In the genomic region with DNA sequence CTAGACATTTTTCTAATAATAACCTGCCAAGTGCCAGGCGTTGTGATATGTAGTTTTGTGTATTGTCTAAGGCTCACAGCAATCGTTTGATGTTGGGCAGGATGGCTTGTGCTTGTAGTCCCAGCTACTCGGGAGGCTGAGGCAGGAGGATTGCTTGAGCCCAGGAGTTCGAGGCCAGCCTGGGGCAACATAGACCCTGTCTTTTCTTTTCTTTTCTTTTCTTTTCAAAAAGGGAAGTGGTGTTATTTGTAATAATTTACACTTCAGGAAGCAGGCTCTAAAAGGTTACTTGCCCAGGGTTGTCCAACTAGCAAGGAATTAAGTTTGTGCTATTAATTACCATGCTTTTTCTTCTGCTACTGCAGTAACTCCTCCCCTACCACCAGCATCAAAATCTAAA, we compare ENCODE assay signal across 1 cellular context.
TF ChIP-seq lines count a peak whose summit lies in the region.

No MANE protein-coding gene starts in this region.

TF ChIP-seq in HCT116, 20 proteins besides CTCF, POLR2A, EP300 and RAD21 (continued from another document):
- TF ChIP-seq, protein P1, sequence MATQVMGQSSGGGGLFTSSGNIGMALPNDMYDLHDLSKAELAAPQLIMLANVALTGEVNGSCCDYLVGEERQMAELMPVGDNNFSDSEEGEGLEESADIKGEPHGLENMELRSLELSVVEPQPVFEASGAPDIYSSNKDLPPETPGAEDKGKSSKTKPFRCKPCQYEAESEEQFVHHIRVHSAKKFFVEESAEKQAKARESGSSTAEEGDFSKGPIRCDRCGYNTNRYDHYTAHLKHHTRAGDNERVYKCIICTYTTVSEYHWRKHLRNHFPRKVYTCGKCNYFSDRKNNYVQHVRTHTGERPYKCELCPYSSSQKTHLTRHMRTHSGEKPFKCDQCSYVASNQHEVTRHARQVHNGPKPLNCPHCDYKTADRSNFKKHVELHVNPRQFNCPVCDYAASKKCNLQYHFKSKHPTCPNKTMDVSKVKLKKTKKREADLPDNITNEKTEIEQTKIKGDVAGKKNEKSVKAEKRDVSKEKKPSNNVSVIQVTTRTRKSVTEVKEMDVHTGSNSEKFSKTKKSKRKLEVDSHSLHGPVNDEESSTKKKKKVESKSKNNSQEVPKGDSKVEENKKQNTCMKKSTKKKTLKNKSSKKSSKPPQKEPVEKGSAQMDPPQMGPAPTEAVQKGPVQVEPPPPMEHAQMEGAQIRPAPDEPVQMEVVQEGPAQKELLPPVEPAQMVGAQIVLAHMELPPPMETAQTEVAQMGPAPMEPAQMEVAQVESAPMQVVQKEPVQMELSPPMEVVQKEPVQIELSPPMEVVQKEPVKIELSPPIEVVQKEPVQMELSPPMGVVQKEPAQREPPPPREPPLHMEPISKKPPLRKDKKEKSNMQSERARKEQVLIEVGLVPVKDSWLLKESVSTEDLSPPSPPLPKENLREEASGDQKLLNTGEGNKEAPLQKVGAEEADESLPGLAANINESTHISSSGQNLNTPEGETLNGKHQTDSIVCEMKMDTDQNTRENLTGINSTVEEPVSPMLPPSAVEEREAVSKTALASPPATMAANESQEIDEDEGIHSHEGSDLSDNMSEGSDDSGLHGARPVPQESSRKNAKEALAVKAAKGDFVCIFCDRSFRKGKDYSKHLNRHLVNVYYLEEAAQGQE (IDR thresholded peaks at IDR 0.05; ENCODE audit: low read depth), result no peak
- TF ChIP-seq SIN3A (IDR thresholded peaks at IDR 0.05; ENCODE audit: low read depth), result no peak
- TF ChIP-seq SRF (IDR thresholded peaks at IDR 0.05; ENCODE audit: low read depth), result no peak
- TF ChIP-seq TCF7L2 (IDR thresholded peaks at IDR 0.05; ENCODE audit: borderline replicate concordance, extremely low read depth, insufficient read depth, insufficient read length), result no peak
- TF ChIP-seq, protein P2, sequence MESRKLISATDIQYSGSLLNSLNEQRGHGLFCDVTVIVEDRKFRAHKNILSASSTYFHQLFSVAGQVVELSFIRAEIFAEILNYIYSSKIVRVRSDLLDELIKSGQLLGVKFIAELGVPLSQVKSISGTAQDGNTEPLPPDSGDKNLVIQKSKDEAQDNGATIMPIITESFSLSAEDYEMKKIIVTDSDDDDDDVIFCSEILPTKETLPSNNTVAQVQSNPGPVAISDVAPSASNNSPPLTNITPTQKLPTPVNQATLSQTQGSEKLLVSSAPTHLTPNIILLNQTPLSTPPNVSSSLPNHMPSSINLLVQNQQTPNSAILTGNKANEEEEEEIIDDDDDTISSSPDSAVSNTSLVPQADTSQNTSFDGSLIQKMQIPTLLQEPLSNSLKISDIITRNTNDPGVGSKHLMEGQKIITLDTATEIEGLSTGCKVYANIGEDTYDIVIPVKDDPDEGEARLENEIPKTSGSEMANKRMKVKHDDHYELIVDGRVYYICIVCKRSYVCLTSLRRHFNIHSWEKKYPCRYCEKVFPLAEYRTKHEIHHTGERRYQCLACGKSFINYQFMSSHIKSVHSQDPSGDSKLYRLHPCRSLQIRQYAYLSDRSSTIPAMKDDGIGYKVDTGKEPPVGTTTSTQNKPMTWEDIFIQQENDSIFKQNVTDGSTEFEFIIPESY (IDR thresholded peaks at IDR 0.05; ENCODE audit: extremely low read depth, insufficient replicate concordance, low read length), result no peak
- no peak for TF ChIP-seq EGR1 (IDR thresholded peaks at IDR 0.05; ENCODE audit: low read depth)
- TF ChIP-seq, protein P3, sequence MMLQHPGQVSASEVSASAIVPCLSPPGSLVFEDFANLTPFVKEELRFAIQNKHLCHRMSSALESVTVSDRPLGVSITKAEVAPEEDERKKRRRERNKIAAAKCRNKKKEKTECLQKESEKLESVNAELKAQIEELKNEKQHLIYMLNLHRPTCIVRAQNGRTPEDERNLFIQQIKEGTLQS (IDR thresholded peaks at IDR 0.05), result no peak
- no peak for TF ChIP-seq CBX3 (IDR thresholded peaks at IDR 0.05; ENCODE audit: low read depth)
- no peak for TF ChIP-seq CEBPB (IDR thresholded peaks at IDR 0.05; ENCODE audit: low read depth)
